Comparison of ENCODE assay signal across 8 cellular contexts in genomic region chr16:681746-682427, GRCh38. TPM values are rescaled to one million over a fixed set of nuclear protein-coding genes. Genes with fewer than 3 reads are reported as not detected.
DNase-seq lines count a peak whose midpoint lies in the region; ATAC-seq and TF ChIP-seq lines count a peak whose summit lies in the region.

No MANE protein-coding gene starts in this region.

- 95 to 97% methylated on average over 22 to 27 of the region's 28 CpGs for WGBS in mesodermal cell (ENCODE audit: insufficient coverage in 2 of 2), 2 experiments

- no peak for ATAC-seq in GM21576 (IDR thresholded peaks at IDR 0.05; ENCODE audit: unreplicated experiment)

- no peak overlapping the region for H3K27ac ChIP-seq in mesodermal cell (ENCODE audit: low read depth, low read length, severe bottlenecking)

- H3K27me3 ChIP-seq in adipocyte (replicated peaks; ENCODE audit: control insufficient read depth, insufficient read depth, low read length), result no peaks in the 10 kb centered on the region

- H3K36me3 ChIP-seq in adipocyte (ENCODE audit: control insufficient read depth, insufficient read depth, low read length, severe bottlenecking) (peaks cover 25% of the 10 kb centered on the region), mesodermal cell (ENCODE audit: control insufficient read depth, insufficient read depth, low read length) (peaks cover 37% of the 10 kb centered on the region)

- peak overlapping the region; percentile 96 for H3K9ac ChIP-seq in adipocyte (ENCODE audit: low read length)

- no peak for DNase-seq in AG10803 (ENCODE audit: low read depth)
- peak; percentile 32 for DNase-seq in HT1080 (ENCODE audit: low read depth)
- no peak for DNase-seq in adipocyte (ENCODE audit: low read depth)
- no peak for DNase-seq in Kasumi-1 (lab: John Stamatoyannopoulos, UW)
- no peak for DNase-seq in DMS53 (lab: John Stamatoyannopoulos, UW)
- DNase-seq in NCI-H2029 treated with DMSO at 0.1 percent for 48 hours (lab: John Stamatoyannopoulos, UW), result no peak

- no peak for TF ChIP-seq CTCF in AG10803 (conservative IDR thresholded peaks at IDR 0.05; ENCODE audit: low read length)

- peak overlapping the region; percentile 76 for H3K4me3 ChIP-seq in AG10803 (ENCODE audit: low read length)
- peak overlapping the region; percentile 91 for H3K4me3 ChIP-seq in adipocyte (ENCODE audit: low read length)
- peak overlapping the region; percentile 78 for H3K4me3 ChIP-seq in mesodermal cell (ENCODE audit: extremely low read depth, insufficient read depth, low read length, poor library complexity, severe bottlenecking)

- no peaks in the 10 kb centered on the region for H3K9me3 ChIP-seq in adipocyte (ENCODE audit: control insufficient read depth, low read length)
- no peaks in the 10 kb centered on the region for H3K9me3 ChIP-seq in mesodermal cell (ENCODE audit: control insufficient read depth, low read length)

- H3K4me1 ChIP-seq in adipocyte (ENCODE audit: control insufficient read depth, insufficient read depth, low read length) (peaks cover 26% of the 10 kb centered on the region), mesodermal cell (ENCODE audit: control insufficient read depth, insufficient read depth, low read length, poor library complexity, severe bottlenecking) (peaks cover 12% of the 10 kb centered on the region)

RNA-seq across cellular contexts. Expression of gene STUB1, which starts 1.7 kb away (rescaled TPM):
- 208 and 257 TPM in 2 replicates for total RNA-seq in HT1080 (2014; rRNA removed; shearing (Covaris generic))
- polyA plus RNA-seq in HT1080 (2015; cell fraction: cytosol; rRNA removed), result 215 and 240 TPM in 2 replicates
- polyA plus RNA-seq in HT1080 (2015; cell fraction: nucleus; rRNA removed), result 158 and 176 TPM in 2 replicates
- polyA plus RNA-seq in mesodermal cell (2013, experiment 1 of 2), result 76.3 TPM
- 65.3 TPM for polyA plus RNA-seq in mesodermal cell (2013, experiment 2 of 2)

RNA-seq across cellular contexts. Expression of gene JMJD8, which starts 2.2 kb away (rescaled TPM):
- total RNA-seq in HT1080 (2014; rRNA removed; shearing (Covaris generic)), result 43.0 and 46.2 TPM in 2 replicates
- 61.9 and 70.5 TPM in 2 replicates for polyA plus RNA-seq in HT1080 (2015; cell fraction: cytosol; rRNA removed)
- polyA plus RNA-seq in HT1080 (2015; cell fraction: nucleus; rRNA removed), result 63.7 and 64.1 TPM in 2 replicates
- 35.4 TPM for polyA plus RNA-seq in mesodermal cell (2013, experiment 1 of 2)
- polyA plus RNA-seq in mesodermal cell (2013, experiment 2 of 2), result 33.6 TPM

RNA-seq across cellular contexts. Expression of gene RHBDL1, which starts 6.4 kb away (rescaled TPM):
- total RNA-seq in HT1080 (2014; rRNA removed; shearing (Covaris generic)), result 1.1 and 1.6 TPM in 2 replicates
- 0.14 and 0.55 TPM in 2 replicates for polyA plus RNA-seq in HT1080 (2015; cell fraction: cytosol; rRNA removed)
- polyA plus RNA-seq in HT1080 (2015; cell fraction: nucleus; rRNA removed), result 19.2 and 20.2 TPM in 2 replicates
- 2.4 TPM for polyA plus RNA-seq in mesodermal cell (2013, experiment 1 of 2)
- 2.9 TPM for polyA plus RNA-seq in mesodermal cell (2013, experiment 2 of 2)

RNA-seq across cellular contexts. Expression of gene WDR24, which starts 8.3 kb away (rescaled TPM):
- total RNA-seq in HT1080 (2014; rRNA removed; shearing (Covaris generic)), result 3.4 and 4.1 TPM in 2 replicates
- 11.8 and 13.0 TPM in 2 replicates for polyA plus RNA-seq in HT1080 (2015; cell fraction: cytosol; rRNA removed)
- 23.2 and 24.2 TPM in 2 replicates for polyA plus RNA-seq in HT1080 (2015; cell fraction: nucleus; rRNA removed)
- polyA plus RNA-seq in mesodermal cell (2013, experiment 1 of 2), result 15.3 TPM
- polyA plus RNA-seq in mesodermal cell (2013, experiment 2 of 2), result 12.5 TPM

RNA-seq across cellular contexts. Expression of gene RHOT2, which starts 14.0 kb away (rescaled TPM):
- total RNA-seq in HT1080 (2014; rRNA removed; shearing (Covaris generic)), result 95.4 and 107 TPM in 2 replicates
- 60.1 and 80.2 TPM in 2 replicates for polyA plus RNA-seq in HT1080 (2015; cell fraction: cytosol; rRNA removed)
- 678 and 762 TPM in 2 replicates for polyA plus RNA-seq in HT1080 (2015; cell fraction: nucleus; rRNA removed)
- polyA plus RNA-seq in mesodermal cell (2013, experiment 1 of 2), result 96.2 TPM
- 75.5 TPM for polyA plus RNA-seq in mesodermal cell (2013, experiment 2 of 2)
